Comparison of ENCODE assay signal across 27 cellular contexts in the genomic region with DNA sequence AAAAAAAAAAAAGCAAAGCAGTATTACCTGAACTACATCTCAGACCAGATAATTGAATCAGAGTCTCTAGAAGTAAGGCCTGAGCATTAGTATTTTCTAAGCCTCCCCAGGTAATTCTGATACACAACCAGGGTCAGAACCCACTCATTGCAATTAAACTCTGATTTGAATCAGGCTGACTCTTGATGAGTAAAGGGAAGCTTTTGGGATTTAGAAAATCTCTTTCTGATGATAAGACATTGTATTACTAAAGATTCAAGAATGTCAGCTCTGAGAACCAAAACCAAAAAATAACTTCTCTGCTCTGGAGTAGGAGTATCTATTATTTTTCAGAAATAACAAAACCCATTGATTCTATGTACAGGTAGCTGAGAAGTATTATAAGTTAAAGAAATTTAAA.
DNase-seq lines count a peak whose midpoint lies in the region; ATAC-seq, FAIRE-seq and TF ChIP-seq lines count a peak whose summit lies in the region.
"Had no signal": no experiment of that assay in that cellular context is flagged by ENCODE, and none has a peak within 500 bp of the region (broad histone marks: within the 10 kb centered on the region; RNA-seq: fewer than 3 reads in every experiment).

No MANE protein-coding gene starts in this region.

- no peaks in the 10 kb centered on the region for H3K9me3 Mint-ChIP-seq in activated naive CD4-positive, alpha-beta T cell treated with anti-CD3 and anti-CD28 coated beads for 36 hours
- H3K9me3 Mint-ChIP-seq: activated naive CD4-positive, alpha-beta T cell treated with anti-CD3 and anti-CD28 coated beads, Interleukin-2, amount 10 ng/mL, durations not matched to agents 7 days and 5 days; stimulated activated effector memory CD8-positive, alpha-beta T cell treated with anti-CD3 and anti-CD28 coated beads, Interleukin-12 subunit alpha, Interleukin-12 subunit beta, amount 100 ng/mL, for 72 hours had no signal

- no peak overlapping the region for H3K27ac Mint-ChIP-seq in activated naive CD4-positive, alpha-beta T cell treated with anti-CD3 and anti-CD28 coated beads for 36 hours
- H3K27ac Mint-ChIP-seq: activated naive CD4-positive, alpha-beta T cell treated with anti-CD3 and anti-CD28 coated beads, Interleukin-2, amount 10 ng/mL, durations not matched to agents 7 days and 5 days; natural killer cell; stimulated activated effector memory CD8-positive, alpha-beta T cell treated with anti-CD3 and anti-CD28 coated beads, Interleukin-12 subunit alpha, Interleukin-12 subunit beta, amount 100 ng/mL, for 72 hours; T-helper 17 cell had no signal

- ATAC-seq in GM19467 (IDR thresholded peaks at IDR 0.05; ENCODE audit: unreplicated experiment) = no peak
- ATAC-seq: natural killer cell; stimulated activated effector memory CD8-positive, alpha-beta T cell treated with anti-CD3 and anti-CD28 coated beads, Interleukin-12 subunit alpha, Interleukin-12 subunit beta, amount 100 ng/mL, for 72 hours; T-helper 17 cell had no signal

- H3K36me3 Mint-ChIP-seq in activated naive CD4-positive, alpha-beta T cell treated with anti-CD3 and anti-CD28 coated beads for 36 hours (ENCODE audit: low read depth) = no peaks in the 10 kb centered on the region
- H3K36me3 Mint-ChIP-seq: activated naive CD4-positive, alpha-beta T cell treated with anti-CD3 and anti-CD28 coated beads, Interleukin-2, amount 10 ng/mL, durations not matched to agents 7 days and 5 days; natural killer cell; stimulated activated effector memory CD8-positive, alpha-beta T cell treated with anti-CD3 and anti-CD28 coated beads, Interleukin-12 subunit alpha, Interleukin-12 subunit beta, amount 100 ng/mL, for 72 hours had no signal

- H3K4me2 ChIP-seq in keratinocyte (ENCODE audit: control insufficient read depth, extremely low read depth, insufficient read depth, low read depth, low read length) = peak overlapping the region; percentile 16
- H3K4me2 ChIP-seq: KMS-11 had no signal

- DNase-seq in AG20443 (ENCODE audit: low spot score) (peak; percentile 26), NCI-H226 (peak; percentile 55), bronchial epithelial cell (ENCODE audit: low read depth) (peak; percentile 30), keratinocyte (ENCODE audit: low read depth, low spot score) (no peak), OCI-M2 (lab: John Stamatoyannopoulos, UW; ENCODE audit: unreplicated experiment) (no peak), NCI-H2171 (lab: John Stamatoyannopoulos, UW) (no peak)
- DNase-seq in activated naive CD4-positive, alpha-beta T cell treated with anti-CD3 and anti-CD28 coated beads for 36 hours = no peak
- DNase-seq: activated CD4-positive, alpha-beta T cell treated with anti-CD3 and anti-CD28 coated beads for 4 hours; activated naive CD4-positive, alpha-beta T cell treated with anti-CD3 and anti-CD28 coated beads, Interleukin-2, amount 10 ng/mL, durations not matched to agents 7 days and 5 days; activated T-cell treated with anti-CD3 and anti-CD28 coated beads, Interleukin-2, amount 50 U/mL, for 48 hours; anterior cingulate cortex; Calu3; DND-41; effector CD4-positive, alpha-beta T cell; erythroblast; natural killer cell; NCI-H524; Peyer's patch; spleen; stimulated activated CD4-positive, alpha-beta T cell treated with anti-CD3 and anti-CD28 coated beads, Interleukin-2, amount 100 ng/mL, for 48 hours; T-helper 17 cell had no signal

- peaks cover 11% of the 10 kb centered on the region for H3K27me3 Mint-ChIP-seq in activated naive CD4-positive, alpha-beta T cell treated with anti-CD3 and anti-CD28 coated beads for 36 hours (ENCODE audit: low read depth)
- H3K27me3 Mint-ChIP-seq: activated naive CD4-positive, alpha-beta T cell treated with anti-CD3 and anti-CD28 coated beads, Interleukin-2, amount 10 ng/mL, durations not matched to agents 7 days and 5 days had no signal

- H3K4me3 Mint-ChIP-seq in activated naive CD4-positive, alpha-beta T cell treated with anti-CD3 and anti-CD28 coated beads for 36 hours = no peak overlapping the region
- H3K4me3 Mint-ChIP-seq: activated naive CD4-positive, alpha-beta T cell treated with anti-CD3 and anti-CD28 coated beads, Interleukin-2, amount 10 ng/mL, durations not matched to agents 7 days and 5 days; natural killer cell; stimulated activated effector memory CD8-positive, alpha-beta T cell treated with anti-CD3 and anti-CD28 coated beads, Interleukin-12 subunit alpha, Interleukin-12 subunit beta, amount 100 ng/mL, for 72 hours; T-helper 17 cell had no signal

- FAIRE-seq in bronchial epithelial cell (lab: Jason Lieb, UNC) = no peak
- no peak for FAIRE-seq in keratinocyte (lab: Jason Lieb, UNC)
- FAIRE-seq: islet of Langerhans had no signal

- CTCF ChIA-PET in activated naive CD4-positive, alpha-beta T cell treated with anti-CD3 and anti-CD28 coated beads for 36 hours (lab: Charles Lee) = interaction anchor here (1.6 kb wide), 1 partner anchor 224 kb away, joined by 5 read pairs; no protein-coding TSS in a partner anchor

- intact Hi-C loops in activated naive CD4-positive, alpha-beta T cell treated with anti-CD3 and anti-CD28 coated beads for 36 hours (cut with micrococcal nuclease) = no loop called here

- H3K4me1 ChIP-seq in keratinocyte (ENCODE audit: control insufficient read depth, extremely low read depth, insufficient read depth, low read length) = peaks cover 30% of the 10 kb centered on the region
- H3K4me1 ChIP-seq: Peyer's patch, spleen, suprapubic skin had no signal

- no peaks in the 10 kb centered on the region for H3K27me3 ChIP-seq in bronchial epithelial cell (ENCODE audit: control insufficient read depth, insufficient read depth, low read length)
- H3K27me3 ChIP-seq in keratinocyte (ENCODE audit: control insufficient read depth, extremely low read depth, insufficient read depth, low read length) = no peaks in the 10 kb centered on the region
- H3K27me3 ChIP-seq: Peyer's patch, spleen, suprapubic skin had no signal

- H3K4me1 Mint-ChIP-seq in activated naive CD4-positive, alpha-beta T cell treated with anti-CD3 and anti-CD28 coated beads for 36 hours (ENCODE audit: low read depth) = no peaks in the 10 kb centered on the region
- H3K4me1 Mint-ChIP-seq: activated naive CD4-positive, alpha-beta T cell treated with anti-CD3 and anti-CD28 coated beads, Interleukin-2, amount 10 ng/mL, durations not matched to agents 7 days and 5 days; natural killer cell; stimulated activated effector memory CD8-positive, alpha-beta T cell treated with anti-CD3 and anti-CD28 coated beads, Interleukin-12 subunit alpha, Interleukin-12 subunit beta, amount 100 ng/mL, for 72 hours; T-helper 17 cell had no signal

- no peaks in the 10 kb centered on the region for H3K79me2 ChIP-seq in keratinocyte (ENCODE audit: control insufficient read depth, insufficient read depth, low read length)

- dilution Hi-C loops in keratinocyte (cut with MboI; ENCODE audit: extremely low pct_ligation_motif_present, low sequenced_read_pairs) = no loop called here

- H3K9me3 ChIP-seq in keratinocyte (ENCODE audit: control insufficient read depth, low read depth, low read length) = no peaks in the 10 kb centered on the region
- H3K9me3 ChIP-seq: Peyer's patch, spleen, suprapubic skin had no signal

- H2AFZ ChIP-seq in keratinocyte (ENCODE audit: control insufficient read depth, low read length) = no peak overlapping the region

- H3K9me1 ChIP-seq in keratinocyte (ENCODE audit: control insufficient read depth, extremely low read depth, insufficient read depth, low read length) = peaks cover 3% of the 10 kb centered on the region

- no peaks in the 10 kb centered on the region for H4K20me1 ChIP-seq in keratinocyte (ENCODE audit: control insufficient read depth, extremely low read depth, insufficient read depth, low read length)

- H3K27ac ChIP-seq in keratinocyte (ENCODE audit: control insufficient read depth, insufficient read depth, low read length) = no peak overlapping the region
- H3K27ac ChIP-seq: C4-2B, KMS-11, Peyer's patch, spleen, suprapubic skin had no signal

- H3K36me3 ChIP-seq in bronchial epithelial cell (ENCODE audit: control insufficient read depth, insufficient read depth, low read length) (no peaks in the 10 kb centered on the region), keratinocyte (ENCODE audit: control insufficient read depth in 2 of 2, extremely low read depth in 1 of 2, insufficient read depth in 2 of 2, low read length in 2 of 2) (no peaks in the 10 kb centered on the region)
- H3K36me3 ChIP-seq: Peyer's patch, spleen, suprapubic skin had no signal

- H3K4me3 ChIP-seq in bronchial epithelial cell (ENCODE audit: low read depth, low read length) (no peak overlapping the region), keratinocyte (ENCODE audit: control insufficient read depth in 2 of 3, extremely low read depth in 1 of 3, insufficient read depth in 2 of 3, low read depth in 1 of 3, low read length in 3 of 3) (no peak overlapping the region)
- H3K4me3 ChIP-seq: Peyer's patch, spleen, suprapubic skin had no signal

- TF ChIP-seq CTCF in bronchial epithelial cell (IDR thresholded peaks at IDR 0.05; ENCODE audit: insufficient read depth, low read length, severe bottlenecking) (no peak), keratinocyte (optimal IDR thresholded peaks at IDR 0.05 in 1 of 3, IDR thresholded peaks at IDR 0.05 in 1 of 3, conservative IDR thresholded peaks at IDR 0.05 in 1 of 3; ENCODE audit: extremely low read depth in 1 of 3, insufficient read depth in 2 of 3, low read length in 3 of 3) (no peak)

- no peak overlapping the region for H3K9ac ChIP-seq in keratinocyte (ENCODE audit: control insufficient read depth, extremely low read depth, insufficient read depth, low read length)
- H3K9ac ChIP-seq: KMS-11 had no signal

Comparison
In these comparisons a context has a peak if more than half of its experiments do, and no peak if none do; other contexts are left out.
1. DNase-seq: peak in AG20443 (single experiment), NCI-H226 (single experiment) and bronchial epithelial cell (single experiment); none in keratinocyte (single experiment), OCI-M2 (single experiment), activated naive CD4-positive, alpha-beta T cell treated with anti-CD3 and anti-CD28 coated beads for 36 hours (single experiment) and NCI-H2171 (single experiment).